ENCODE assay signal across 1 cellular context in the genomic region with DNA sequence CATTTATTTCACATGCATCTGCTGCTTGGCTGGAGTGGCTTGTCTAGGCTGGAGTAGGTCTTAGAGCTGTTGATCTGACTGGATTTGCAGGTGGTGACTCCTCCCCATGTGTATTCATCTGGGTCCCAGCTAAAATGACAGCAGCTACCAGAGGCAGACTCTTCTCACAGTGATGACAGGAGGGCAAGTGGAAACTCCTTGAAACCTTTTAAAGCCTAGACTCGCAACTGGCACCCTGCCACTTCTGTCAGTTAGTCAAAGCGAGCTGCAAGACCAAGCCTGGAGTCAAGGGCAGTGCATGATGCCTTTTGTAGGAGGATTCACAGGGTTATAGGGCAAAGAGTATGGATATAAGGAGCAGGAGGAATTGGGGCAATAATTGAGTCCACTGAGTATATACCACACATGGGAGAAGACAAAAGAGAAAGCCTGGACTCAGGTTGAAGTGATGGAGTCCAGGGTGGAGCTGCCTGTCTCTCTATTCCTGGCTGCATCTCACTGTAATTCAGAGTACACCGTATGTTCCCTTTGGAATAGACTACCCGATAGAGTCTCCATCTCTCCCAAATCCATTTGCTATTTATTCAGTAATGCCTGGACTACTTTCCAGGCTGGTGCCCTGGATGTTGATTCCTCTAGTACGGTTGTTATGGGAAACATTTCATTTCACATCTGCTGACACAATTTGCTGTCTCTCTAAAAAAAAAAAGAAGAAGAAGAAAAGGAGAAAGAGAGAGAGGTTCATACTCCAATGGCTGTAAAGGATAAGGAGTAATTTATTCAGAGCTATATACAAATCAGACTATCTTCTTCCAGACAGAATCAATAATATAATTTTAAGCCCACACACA.
TF ChIP-seq lines count a peak whose summit lies in the region.

No MANE protein-coding gene starts in this region.

TF ChIP-seq in SK-N-SH treated with all-trans-retinoic acid at 6 μM for 48 hours, 23 proteins besides CTCF, POLR2A, EP300 and RAD21 (continued from another document):
- no peak for TF ChIP-seq TSHZ2 (CRISPR knock-in tag; IDR thresholded peaks at IDR 0.05)
- no peak for TF ChIP-seq ARNTL (CRISPR knock-in tag; IDR thresholded peaks at IDR 0.05; ENCODE audit: borderline replicate concordance, low read depth)
- TF ChIP-seq GLIS3 (CRISPR knock-in tag; IDR thresholded peaks at IDR 0.05): no peak
- no peak for TF ChIP-seq PATZ1 (CRISPR knock-in tag; IDR thresholded peaks at IDR 0.05; ENCODE audit: borderline replicate concordance)
